In the genomic region with DNA sequence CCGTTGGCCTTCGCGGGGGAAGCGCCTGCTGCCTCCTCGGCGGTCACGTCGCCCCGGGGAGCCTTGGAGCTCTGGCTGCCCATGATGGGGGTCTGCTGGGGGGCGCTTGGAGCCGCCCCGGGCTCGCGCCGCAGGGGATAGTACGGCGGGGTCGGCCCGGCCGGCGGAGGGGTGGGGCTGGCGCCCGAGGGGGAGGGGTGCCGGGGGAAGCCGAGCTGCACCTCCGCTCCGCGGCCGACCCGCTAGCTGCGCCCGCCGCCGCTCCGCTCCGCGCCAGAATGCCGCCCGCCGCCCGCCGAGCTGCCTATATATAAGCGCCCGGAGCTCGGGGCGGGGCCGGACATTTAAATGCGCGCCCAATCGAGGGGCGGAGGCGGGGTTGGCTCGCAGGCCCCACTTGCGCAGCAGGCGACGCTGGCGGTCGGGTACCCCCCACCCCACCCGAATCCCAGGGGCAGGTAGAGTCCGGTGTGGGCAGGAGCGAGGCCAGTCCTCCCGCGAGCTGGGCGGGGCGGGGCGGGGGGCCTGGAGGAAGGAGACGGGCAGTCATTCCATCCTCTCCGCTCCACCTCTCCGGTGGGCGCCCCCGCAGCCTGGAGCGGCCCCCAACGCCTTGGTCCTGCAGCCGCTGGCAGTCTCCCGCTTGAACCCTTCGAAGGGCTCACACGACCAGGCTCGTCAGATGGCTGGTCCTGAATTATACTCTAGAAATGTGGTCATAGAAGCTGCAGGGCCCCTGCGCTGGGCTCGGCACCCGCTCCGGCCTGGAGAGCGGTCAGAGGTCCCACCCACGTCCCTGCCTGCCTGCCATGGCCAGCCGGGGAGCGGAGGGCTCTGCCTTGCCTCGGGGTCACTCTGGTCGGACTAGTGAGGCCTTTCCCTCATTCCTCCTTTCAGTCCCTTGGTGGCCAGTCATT, we compare ENCODE assay signal across 8 cellular contexts.
DNase-seq lines count a peak whose midpoint lies in the region; ATAC-seq and TF ChIP-seq lines count a peak whose summit lies in the region.

A gene with protein sequence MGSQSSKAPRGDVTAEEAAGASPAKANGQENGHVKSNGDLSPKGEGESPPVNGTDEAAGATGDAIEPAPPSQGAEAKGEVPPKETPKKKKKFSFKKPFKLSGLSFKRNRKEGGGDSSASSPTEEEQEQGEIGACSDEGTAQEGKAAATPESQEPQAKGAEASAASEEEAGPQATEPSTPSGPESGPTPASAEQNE (minus strand): TSS at position 283 of the 917 bp plus-strand sequence. CDS start 200 bp downstream, at position 83.

- H3K36me3 ChIP-seq in KMS-11 (ENCODE audit: insufficient read depth) (no peaks in the 10 kb centered on the region; the same call in 1 of the 2 replicates), neutrophil (peaks cover 21% of the 10 kb centered on the region)

- peak; percentile 29 for ATAC-seq in GM19463 (IDR thresholded peaks at IDR 0.05; ENCODE audit: unreplicated experiment)

- peak; percentile 80 for DNase-seq in CD1c-positive myeloid dendritic cell (ENCODE audit: extremely low spot score)
- peak; percentile 54 for DNase-seq in SHP77 treated with DMSO at 0.1 percent for 48 hours (lab: John Stamatoyannopoulos, UW)
- DNase-seq in activated gamma-delta T cell treated with anti-CD3 and anti-CD28 coated beads, Interleukin-2, amount 50 U/mL, for 16 hours (ENCODE audit: low read depth) = peak; percentile 78
- DNase-seq in germinal center (ENCODE audit: low spot score) = peak; percentile 87
- DNase-seq in superior temporal gyrus (ENCODE audit: extremely low spot score) = peak; percentile 88

- H2AFZ ChIP-seq in KMS-11 (ENCODE audit: low read depth) = no peak within 1 kb of the TSS; the same call in 1 of the 2 replicates

- no peak within 1 kb of the TSS for H3K4me3 ChIP-seq in KMS-11 (IDR thresholded peaks at IDR 0.05; ENCODE audit: insufficient read depth, low read depth, low read length)
- H3K4me3 ChIP-seq in neutrophil (ENCODE audit: low read depth in 1 of 2, low read length in 1 of 2) = peak within 1 kb of the TSS; percentile 60 to 72

- H3K4me2 ChIP-seq in KMS-11 = peak within 1 kb of the TSS; percentile 92

- H3K9ac ChIP-seq in KMS-11 = peak within 1 kb of the TSS; percentile 75

- no peaks in the 10 kb centered on the region for H4K20me1 ChIP-seq in KMS-11 (ENCODE audit: insufficient read depth)

- TF ChIP-seq CTCF in KMS-11 (conservative IDR thresholded peaks at IDR 0.05; ENCODE audit: low read depth, low read length) = no peak
- TF ChIP-seq CTCF in neutrophil (IDR thresholded peaks at IDR 0.05) = no peak

- H3K79me2 ChIP-seq in KMS-11 (ENCODE audit: insufficient read depth, low read depth) = no peaks in the 10 kb centered on the region

- no peaks in the 10 kb centered on the region for H3K27me3 ChIP-seq in KMS-11 (ENCODE audit: insufficient read depth, low read depth)
- H3K27me3 ChIP-seq in neutrophil = peaks cover 16% of the 10 kb centered on the region

- H3K4me1 ChIP-seq in KMS-11 (ENCODE audit: low read depth, poor library complexity, severe bottlenecking) (peaks cover 57% of the 10 kb centered on the region), neutrophil (ENCODE audit: control insufficient read depth in 1 of 2, insufficient read depth in 1 of 2, low read depth in 1 of 2, low read length in 1 of 2) (peaks cover 49 to 52% of the 10 kb centered on the region in 2 experiments)

- no peaks in the 10 kb centered on the region for H3K9me3 ChIP-seq in neutrophil

- H3K27ac ChIP-seq in KMS-11 (no peak within 1 kb of the TSS), neutrophil (peak within 1 kb of the TSS; percentile 100)
